8 cellular contexts compared by ENCODE assay signal in the genomic region with DNA sequence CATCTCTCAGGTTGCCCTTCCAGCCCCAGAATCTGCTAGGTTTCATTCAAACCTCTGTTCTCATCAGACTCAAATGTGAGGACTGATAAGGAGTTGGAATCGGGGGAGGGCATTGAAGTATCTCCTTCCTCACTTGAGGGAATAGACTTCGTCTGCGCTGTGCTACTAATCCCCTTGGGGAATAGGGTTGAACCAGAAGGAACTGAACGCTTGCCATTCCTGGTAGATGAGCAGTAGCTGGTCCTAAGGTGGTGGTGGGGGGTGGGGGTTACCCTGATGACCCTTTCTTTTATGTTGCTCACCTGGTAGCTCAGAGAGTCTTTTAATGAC. TPM values are rescaled to one million over a fixed set of nuclear protein-coding genes. Genes with fewer than 3 reads are reported as not detected.
DNase-seq lines count a peak whose midpoint lies in the region; TF ChIP-seq lines count a peak whose summit lies in the region.

No MANE protein-coding gene starts in this region.

- peaks cover 2% of the 10 kb centered on the region for H3K36me3 Mint-ChIP-seq in IgD-negative memory B cell

- H3K27me3 ChIP-seq in BE2C = peaks cover 8% of the 10 kb centered on the region
- H3K27me3 ChIP-seq in adrenal gland = no peaks in the 10 kb centered on the region
- no peaks in the 10 kb centered on the region for H3K27me3 ChIP-seq in mesendoderm (ENCODE audit: insufficient read depth, low read length, poor library complexity)

- H3K9me3 Mint-ChIP-seq in IgD-negative memory B cell = peaks cover 0 to 7% (median 6%) of the 10 kb centered on the region in 3 donors

- H3K27ac ChIP-seq in adrenal gland (peak overlapping the region in 3 of 5 donors; percentile 34 to 87 (median 57)), mesendoderm (ENCODE audit: low read depth, low read length) (no peak overlapping the region)

- no peak overlapping the region for H2AK5ac ChIP-seq in mesendoderm (ENCODE audit: low read length)

- no peaks in the 10 kb centered on the region for H3K27me3 Mint-ChIP-seq in IgD-negative memory B cell

- H3K4me3 ChIP-seq in BE2C (ENCODE audit: low read depth, low read length) (peak overlapping the region; percentile 36), adrenal gland (peak overlapping the region in 1 of 4 donors; percentile 67), mesendoderm (ENCODE audit: low read length) (no peak overlapping the region)

- H3K4me1 Mint-ChIP-seq in IgD-negative memory B cell = peaks cover 8 to 18% (median 10%) of the 10 kb centered on the region in 3 donors

- TF ChIP-seq CTCF in BE2C (IDR thresholded peaks at IDR 0.05; ENCODE audit: low read depth, low read length) (no peak), adrenal gland (IDR thresholded peaks at IDR 0.05) (no peak)

- H3K4me2 ChIP-seq in mesendoderm (ENCODE audit: low read length) = peak overlapping the region; percentile 42

- no peak for DNase-seq in BE2C
- no peak for DNase-seq in adrenal gland
- DNase-seq in mesendoderm = peak; percentile 75
- no peak for DNase-seq in NOMO-1 treated with DMSO at 0.1 percent for 48 hours (lab: John Stamatoyannopoulos, UW; ENCODE audit: unreplicated experiment)
- DNase-seq in ureter (ENCODE audit: low spot score) = no peak
- DNase-seq in cardiac septum (ENCODE audit: low spot score) = no peak
- DNase-seq in activated CD4-positive, CD25-positive, alpha-beta regulatory T cell (lab: John Stamatoyannopoulos, UW) = no peak

- H3K56ac ChIP-seq in mesendoderm (ENCODE audit: low read length) = peak overlapping the region; percentile 65

- no peak overlapping the region for H3K18ac ChIP-seq in mesendoderm (ENCODE audit: low read length)

- H4K5ac ChIP-seq in mesendoderm (ENCODE audit: low read length) = no peak overlapping the region

- H2BK5ac ChIP-seq in mesendoderm (ENCODE audit: low read length) = no peak overlapping the region

- H2BK120ac ChIP-seq in mesendoderm (ENCODE audit: low read depth, low read length) = no peak overlapping the region

- no peak for TF ChIP-seq POLR2A in adrenal gland (IDR thresholded peaks at IDR 0.05)

- WGBS in adrenal gland, 4 donors = 22 to 45% (median 35%) methylated on average over 4 of the region's 4 CpGs
- WGBS in mesendoderm (ENCODE audit: extremely low coverage, insufficient coverage, low lambda C conversion rate) = no CpG with 5 or more reads among the region's 4 CpGs

- H3K4me3 Mint-ChIP-seq in IgD-negative memory B cell = peak overlapping the region; percentile 80 to 94 (median 86)

- H2BK15ac ChIP-seq in mesendoderm (replicated peaks; ENCODE audit: low read depth) = no peak overlapping the region

- H3K36me3 ChIP-seq in BE2C (no peaks in the 10 kb centered on the region), adrenal gland (replicated peaks in 1 of 2) (no peaks in the 10 kb centered on the region), mesendoderm (ENCODE audit: control insufficient read depth, insufficient read depth, low read length) (no peaks in the 10 kb centered on the region)

- H3K79me1 ChIP-seq in mesendoderm (ENCODE audit: low read length) = no peaks in the 10 kb centered on the region

- H3K9me3 ChIP-seq in BE2C (no peaks in the 10 kb centered on the region), adrenal gland (replicated peaks in 1 of 3) (no peaks in the 10 kb centered on the region)

- H3K4ac ChIP-seq in mesendoderm (ENCODE audit: low read depth, low read length) = no peak overlapping the region

- H3K4me1 ChIP-seq in BE2C = no peaks in the 10 kb centered on the region
- no peaks in the 10 kb centered on the region for H3K4me1 ChIP-seq in adrenal gland (replicated peaks in 1 of 2)
- H3K4me1 ChIP-seq in mesendoderm (ENCODE audit: control insufficient read depth, low read depth, low read length) = peaks cover 2% of the 10 kb centered on the region

- intact Hi-C loops in adrenal gland (cut with DNase I) = loop anchor here in 1 of 2 donors (2.0 kb wide), 1 partner anchor 37 kb away; no protein-coding TSS in a partner anchor
- intact Hi-C loops in cardiac septum (cut with DNase I) = no loop called here

- peak overlapping the region; percentile 42 for H3K9ac ChIP-seq in mesendoderm (ENCODE audit: low read length)

- H4K8ac ChIP-seq in mesendoderm (ENCODE audit: low read depth, low read length) = no peak overlapping the region

- peak overlapping the region; percentile 76 to 85 (median 83) for H3K27ac Mint-ChIP-seq in IgD-negative memory B cell

- H3K79me2 ChIP-seq in mesendoderm (ENCODE audit: control insufficient read depth, insufficient read depth, low read length) = peaks cover 13% of the 10 kb centered on the region

- H3K23ac ChIP-seq in mesendoderm (ENCODE audit: low read length) = no peak overlapping the region

RNA-seq across cellular contexts. Expression of a gene that starts 0.7 kb away (rescaled TPM):
- 0.29 TPM for polyA plus RNA-seq in BE2C (2012; ENCODE audit: insufficient read depth, insufficient read length, low read depth)
- polyA plus RNA-seq in IgD-negative memory B cell = 18.7 TPM
- total RNA-seq in adrenal gland = 10 to 100 TPM; 11.2 to 22.8 (median 12.9) TPM
- polyA plus RNA-seq in adrenal gland = 1 to 10 TPM; 2.3 to 5.7 (median 3.9) TPM
- 3.7 TPM for polyA plus RNA-seq in mesendoderm (2013, experiment 1 of 2)
- 4.5 TPM for polyA plus RNA-seq in mesendoderm (2013, experiment 2 of 2)
- total RNA-seq in ureter = 8.9 TPM
- 1.0 TPM for total RNA-seq in cardiac septum
